7 cellular contexts compared by ENCODE assay signal in the genomic region with DNA sequence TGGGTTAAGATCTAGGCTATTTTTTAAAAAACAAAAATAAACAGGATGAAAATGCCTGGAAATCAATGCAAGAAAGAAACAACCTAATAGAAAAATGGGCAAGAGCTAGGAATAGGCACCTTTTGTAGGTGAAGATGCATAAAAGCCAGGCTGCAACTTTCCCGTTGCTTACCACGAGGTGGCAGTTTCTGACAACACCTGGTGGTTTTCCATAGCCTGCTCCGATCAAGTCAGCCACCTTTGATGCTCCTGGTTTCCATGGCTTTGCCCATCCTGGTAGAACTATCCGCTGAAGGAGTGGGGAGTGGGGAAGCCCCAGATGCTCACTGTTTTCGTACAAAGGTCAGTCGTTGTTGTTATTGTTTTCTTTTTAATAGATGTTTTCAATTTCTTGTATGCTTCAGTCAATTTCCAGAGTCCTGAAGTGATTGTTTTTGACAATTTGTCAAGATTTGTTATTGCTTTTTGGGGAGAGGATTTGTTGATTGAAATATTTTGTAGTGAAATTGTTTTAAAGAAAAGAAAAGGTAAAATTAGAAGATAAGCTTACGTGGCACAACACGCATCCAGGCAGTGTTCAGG. TPM values are rescaled to one million over a fixed set of nuclear protein-coding genes. Genes with fewer than 3 reads are reported as not detected.
A peak's percentile ranks its signal among the peaks of the same experiment; 100 is the strongest.
DNase-seq lines count a peak whose midpoint lies in the region; ATAC-seq, FAIRE-seq and TF ChIP-seq lines count a peak whose summit lies in the region.

No MANE protein-coding gene starts in this region.

- no peak for TF ChIP-seq CTCF in lower leg skin (IDR thresholded peaks at IDR 0.05)

- intact Hi-C loops in lower leg skin (cut with DNase I; ENCODE audit: low total_unique reads), result no loop called here

- no peak for TF ChIP-seq POLR2A in lower leg skin (IDR thresholded peaks at IDR 0.05)

- WGBS in lower leg skin, 2 donors, result 55% methylated on average over 8 of the region's 8 CpGs

- no peak for ATAC-seq in HG02571 (IDR thresholded peaks at IDR 0.05; ENCODE audit: unreplicated experiment)

- no peak for FAIRE-seq in GM19239 (lab: Jason Lieb, UNC)

- DNase-seq in GM19239 (ENCODE audit: insufficient read length, low spot score) (peak; percentile 24), NCI-H226 (peak; percentile 24), cerebellar cortex (ENCODE audit: low spot score) (peak; percentile 61), renal cortical epithelial cell (ENCODE audit: low read depth) (peak; percentile 54), NK-92 (lab: John Stamatoyannopoulos, UW; ENCODE audit: unreplicated experiment) (no peak), lower leg skin (ENCODE audit: low spot score in 2 of 2) (no peak)

- H3K4me3 ChIP-seq in lower leg skin (ENCODE audit: low read depth, poor library complexity, severe bottlenecking), result no peak overlapping the region

RNA-seq across cellular contexts. Expression of a gene that starts 24.1 kb away (rescaled TPM):
- total RNA-seq in renal cortical epithelial cell (19.1 and 41.2 TPM in 2 replicates), lower leg skin (10 to 100 TPM; 24.1 to 40.0 (median 32.2) TPM)

RNA-seq across cellular contexts. Expression of a gene that starts 32.1 kb away (rescaled TPM):
- 0.17 and 0.35 TPM in 2 replicates for total RNA-seq in renal cortical epithelial cell
- total RNA-seq in lower leg skin, result 1 to 10 TPM; 4.0 to 8.0 (median 6.1) TPM

RNA-seq across cellular contexts. Expression of a gene that starts 32.3 kb away (rescaled TPM):
- total RNA-seq in renal cortical epithelial cell (0.10 TPM in 1 of 2 replicates, not detected in the other), lower leg skin (1 to 10 TPM in 1 of 4 donors, under 1 TPM in 2, not detected in 1; 0.57 to 1.5 (median 0.83) TPM)

RNA-seq across cellular contexts. Expression of a gene that starts 33.2 kb away (rescaled TPM):
- total RNA-seq in renal cortical epithelial cell (0.17 and 0.55 TPM in 2 replicates), lower leg skin (under 1 TPM; 0.08 to 0.52 (median 0.26) TPM)

Comparison
In these comparisons a context has a peak if more than half of its experiments do, and no peak if none do; other contexts are left out.
1. DNase-seq: peak in GM19239 (single experiment), NCI-H226 (single experiment), cerebellar cortex (single experiment) and renal cortical epithelial cell (single experiment); none in NK-92 (single experiment) and lower leg skin (0 of 2).